ENCODE assay signal across 17 cellular contexts in the genomic region with DNA sequence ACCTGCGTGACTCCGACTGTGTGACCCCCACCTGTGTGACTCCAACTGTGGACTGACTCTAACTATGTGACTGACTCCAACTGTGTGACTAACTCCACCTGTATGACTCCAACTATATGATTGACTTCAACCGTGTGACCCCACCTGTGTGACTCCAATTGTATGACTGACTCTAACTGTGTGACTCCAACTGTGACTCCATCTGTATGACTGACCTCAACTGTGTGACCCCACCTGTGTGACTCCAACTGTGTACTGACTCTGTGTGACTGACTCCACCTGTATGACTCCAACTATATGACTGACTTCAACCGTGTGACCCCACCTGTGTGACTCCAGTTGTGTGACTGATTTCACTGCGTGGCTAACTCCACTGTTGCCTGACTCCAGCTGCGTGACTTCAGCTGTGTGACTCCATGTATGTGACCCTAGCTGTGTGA. TPM values are rescaled to one million over a fixed set of nuclear protein-coding genes. Genes with fewer than 3 reads are reported as not detected.
DNase-seq lines count a peak whose midpoint lies in the region; ATAC-seq and TF ChIP-seq lines count a peak whose summit lies in the region.
"Had no signal": no experiment of that assay in that cellular context is flagged by ENCODE, and none has a peak within 500 bp of the region (broad histone marks: within the 10 kb centered on the region; RNA-seq: fewer than 3 reads in every experiment).

No MANE protein-coding gene starts in this region.

- intact Hi-C loops in left colon (cut with DNase I, micrococcal nuclease), result no loop called here

- H3K27ac Mint-ChIP-seq in activated naive CD8-positive, alpha-beta T cell, result peak overlapping the region; percentile 28
- H3K27ac Mint-ChIP-seq in activated naive CD8-positive, alpha-beta T cell treated with anti-CD3 and anti-CD28 coated beads for 36 hours, result no peak overlapping the region
- H3K27ac Mint-ChIP-seq in activated T-cell treated with anti-CD3 and anti-CD28 coated beads, Interleukin-2, amount 50 U/mL, for 72 hours, result no peak overlapping the region
- H3K27ac Mint-ChIP-seq: activated CD4-positive, alpha-beta T cell treated with anti-CD3 and anti-CD28 coated beads, Interleukin-2, amount 10 ng/mL, durations not matched to agents 7 days and 5 days; activated naive CD8-positive, alpha-beta T cell treated with anti-CD3 and anti-CD28 coated beads, Interleukin-2, amount 10 ng/mL, durations not matched to agents 7 days and 5 days; type B pancreatic cell had no signal

- no peak for TF ChIP-seq CTCF in GM20000 (IDR thresholded peaks at IDR 0.05; ENCODE audit: extremely low read depth, missing control alignments)

- H3K4me1 Mint-ChIP-seq in activated naive CD8-positive, alpha-beta T cell (ENCODE audit: low read depth), result peaks cover 18% of the 10 kb centered on the region
- H3K4me1 Mint-ChIP-seq in activated naive CD8-positive, alpha-beta T cell treated with anti-CD3 and anti-CD28 coated beads for 36 hours, result peaks cover 3% of the 10 kb centered on the region
- peaks cover 12% of the 10 kb centered on the region for H3K4me1 Mint-ChIP-seq in activated T-cell treated with anti-CD3 and anti-CD28 coated beads, Interleukin-2, amount 50 U/mL, for 72 hours (ENCODE audit: low read depth)

- no peaks in the 10 kb centered on the region for H3K27me3 Mint-ChIP-seq in activated naive CD8-positive, alpha-beta T cell
- H3K27me3 Mint-ChIP-seq in activated naive CD8-positive, alpha-beta T cell treated with anti-CD3 and anti-CD28 coated beads for 36 hours, result no peaks in the 10 kb centered on the region
- H3K27me3 Mint-ChIP-seq in activated T-cell treated with anti-CD3 and anti-CD28 coated beads, Interleukin-2, amount 50 U/mL, for 72 hours (ENCODE audit: low read depth), result no peaks in the 10 kb centered on the region
- H3K27me3 Mint-ChIP-seq: activated CD4-positive, alpha-beta T cell treated with anti-CD3 and anti-CD28 coated beads, Interleukin-2, amount 10 ng/mL, durations not matched to agents 7 days and 5 days; activated naive CD8-positive, alpha-beta T cell treated with anti-CD3 and anti-CD28 coated beads, Interleukin-2, amount 10 ng/mL, durations not matched to agents 7 days and 5 days; type B pancreatic cell had no signal

- H3K36me3 Mint-ChIP-seq in activated naive CD8-positive, alpha-beta T cell, result peaks cover 9% of the 10 kb centered on the region
- H3K36me3 Mint-ChIP-seq in activated naive CD8-positive, alpha-beta T cell treated with anti-CD3 and anti-CD28 coated beads for 36 hours, result peaks cover 10% of the 10 kb centered on the region
- peaks cover 7% of the 10 kb centered on the region in 2 donors for H3K36me3 Mint-ChIP-seq in activated T-cell treated with anti-CD3 and anti-CD28 coated beads, Interleukin-2, amount 50 U/mL, for 72 hours (ENCODE audit: insufficient read depth in 2 of 2)

- H3K9me3 Mint-ChIP-seq in activated naive CD8-positive, alpha-beta T cell (ENCODE audit: low read depth), result no peaks in the 10 kb centered on the region
- H3K9me3 Mint-ChIP-seq in activated naive CD8-positive, alpha-beta T cell treated with anti-CD3 and anti-CD28 coated beads for 36 hours, result no peaks in the 10 kb centered on the region
- H3K9me3 Mint-ChIP-seq in activated T-cell treated with anti-CD3 and anti-CD28 coated beads, Interleukin-2, amount 50 U/mL, for 72 hours, result no peaks in the 10 kb centered on the region
- H3K9me3 Mint-ChIP-seq: activated CD4-positive, alpha-beta T cell treated with anti-CD3 and anti-CD28 coated beads, Interleukin-2, amount 10 ng/mL, durations not matched to agents 7 days and 5 days; activated naive CD8-positive, alpha-beta T cell treated with anti-CD3 and anti-CD28 coated beads, Interleukin-2, amount 10 ng/mL, durations not matched to agents 7 days and 5 days; type B pancreatic cell had no signal

- no peak for DNase-seq in activated naive CD8-positive, alpha-beta T cell treated with anti-CD3 and anti-CD28 coated beads for 36 hours
- no peak for DNase-seq in activated T-cell treated with anti-CD3 and anti-CD28 coated beads, Interleukin-2, amount 50 U/mL, for 72 hours
- DNase-seq in left colon (no peak), cerebellum (ENCODE audit: low spot score) (no peak), T-helper 9 cell (no peak), GM20000 (ENCODE audit: low spot score) (no peak)
- no peak for DNase-seq in stimulated activated naive CD8-positive, alpha-beta T cell treated with anti-CD3 and anti-CD28 coated beads, Interleukin-15, Interleukin-2, amounts not matched to agents 100 U/mL and 50 U/mL, for 24 hours
- DNase-seq: activated CD4-positive, alpha-beta T cell treated with anti-CD3 and anti-CD28 coated beads, Interleukin-2, amount 10 ng/mL, durations not matched to agents 7 days and 5 days; activated naive CD8-positive, alpha-beta T cell treated with anti-CD3 and anti-CD28 coated beads, Interleukin-2, amount 10 ng/mL, durations not matched to agents 7 days and 5 days; DMS 273 treated with DMSO at 0.1 percent for 48 hours; mesendoderm; NCI-H2029; NCI-H748 treated with DMSO at 0.1 percent for 48 hours; stimulated activated CD4-positive, alpha-beta T cell treated with anti-CD3 and anti-CD28 coated beads, Interleukin-15, amount 100 ng/mL, for 24 hours; T-helper 2 cell had no signal

- ATAC-seq in activated T-cell treated with anti-CD3 and anti-CD28 coated beads, Interleukin-2, amount 50 U/mL, for 72 hours (replicated peaks in 1 of 2), result peak; percentile 85 to 90
- peak; percentile 71 for ATAC-seq in left colon
- peak; percentile 47 for ATAC-seq in stimulated activated naive CD8-positive, alpha-beta T cell treated with anti-CD3 and anti-CD28 coated beads, Interleukin-15, Interleukin-2, amounts not matched to agents 100 U/mL and 50 U/mL, for 24 hours

- no peak overlapping the region for H3K4me3 Mint-ChIP-seq in activated naive CD8-positive, alpha-beta T cell
- H3K4me3 Mint-ChIP-seq in activated naive CD8-positive, alpha-beta T cell treated with anti-CD3 and anti-CD28 coated beads for 36 hours, result no peak overlapping the region
- no peak overlapping the region for H3K4me3 Mint-ChIP-seq in activated T-cell treated with anti-CD3 and anti-CD28 coated beads, Interleukin-2, amount 50 U/mL, for 72 hours
- H3K4me3 Mint-ChIP-seq: activated CD4-positive, alpha-beta T cell treated with anti-CD3 and anti-CD28 coated beads, Interleukin-2, amount 10 ng/mL, durations not matched to agents 7 days and 5 days; activated naive CD8-positive, alpha-beta T cell treated with anti-CD3 and anti-CD28 coated beads, Interleukin-2, amount 10 ng/mL, durations not matched to agents 7 days and 5 days; type B pancreatic cell had no signal

RNA-seq across cellular contexts. Expression of a gene that starts 38.6 kb away (rescaled TPM):
- total RNA-seq in activated naive CD8-positive, alpha-beta T cell treated with anti-CD3 and anti-CD28 coated beads for 36 hours, result 10 to 100 TPM; 28.1 to 29.4 TPM
- total RNA-seq in activated T-cell treated with anti-CD3 and anti-CD28 coated beads, Interleukin-2, amount 50 U/mL, for 72 hours, result 10 to 100 TPM; 22.6 to 29.8 TPM
- total RNA-seq in left colon, result 10 to 100 TPM; 35.4 to 50.1 TPM
- total RNA-seq in cerebellum, result 68.6 TPM
